8 cellular contexts compared by ENCODE assay signal in genomic region chr12:55742719-55743130, GRCh38. TPM values are rescaled to one million over a fixed set of nuclear protein-coding genes. Genes with fewer than 3 reads are reported as not detected.
DNase-seq lines count a peak whose midpoint lies in the region; ATAC-seq, FAIRE-seq and TF ChIP-seq lines count a peak whose summit lies in the region.

Gene GDF11 (plus strand): TSS chr12:55743122. CDS start chr12:55743317, 195 bp downstream.

- H3K9me3 Mint-ChIP-seq in activated naive CD8-positive, alpha-beta T cell treated with anti-CD3 and anti-CD28 coated beads, Interleukin-2, amount 50 U/mL, for 24 hours, result no peaks in the 10 kb centered on the region

- no peak within 1 kb of the TSS for H3K9ac ChIP-seq in parathyroid adenoma

- ATAC-seq in GM21825 (IDR thresholded peaks at IDR 0.05; ENCODE audit: unreplicated experiment) (peak; percentile 30), heart right ventricle (peak; percentile 44 to 70 (median 59))
- peak; percentile 71 for ATAC-seq in activated naive CD8-positive, alpha-beta T cell treated with anti-CD3 and anti-CD28 coated beads, Interleukin-2, amount 50 U/mL, for 24 hours

- H3K27ac Mint-ChIP-seq in activated naive CD8-positive, alpha-beta T cell treated with anti-CD3 and anti-CD28 coated beads, Interleukin-2, amount 50 U/mL, for 24 hours, result peak within 1 kb of the TSS; percentile 35

- DNase-seq in COLO829 (ENCODE audit: low spot score), result peak; percentile 71
- DNase-seq in NCI-H1092 treated with DMSO at 0.1 percent for 48 hours (lab: John Stamatoyannopoulos, UW), result peak; percentile 82
- peak; percentile 64 for DNase-seq in SW480 (ENCODE audit: low spot score)
- DNase-seq in activated naive CD8-positive, alpha-beta T cell treated with anti-CD3 and anti-CD28 coated beads, Interleukin-2, amount 50 U/mL, for 24 hours, result peak; percentile 76
- peak; percentile 79 to 83 for DNase-seq in heart right ventricle
- DNase-seq in urothelium cell line (ENCODE audit: low spot score), result peak; percentile 91

- peak within 1 kb of the TSS; percentile 86 for H3K4me3 Mint-ChIP-seq in activated naive CD8-positive, alpha-beta T cell treated with anti-CD3 and anti-CD28 coated beads, Interleukin-2, amount 50 U/mL, for 24 hours

- H3K9me3 ChIP-seq in heart right ventricle (no peaks in the 10 kb centered on the region), parathyroid adenoma (ENCODE audit: control insufficient read depth, low read length) (no peaks in the 10 kb centered on the region)

- H3K4me3 ChIP-seq in heart right ventricle, result peak within 1 kb of the TSS; percentile 63 to 90 (median 72)
- H3K4me3 ChIP-seq in parathyroid adenoma (ENCODE audit: low read depth, low read length), result peak within 1 kb of the TSS; percentile 49

- peak within 1 kb of the TSS; percentile 64 for H3K4me2 ChIP-seq in parathyroid adenoma (ENCODE audit: low read length)

- H3K27me3 Mint-ChIP-seq in activated naive CD8-positive, alpha-beta T cell treated with anti-CD3 and anti-CD28 coated beads, Interleukin-2, amount 50 U/mL, for 24 hours, result no peaks in the 10 kb centered on the region

- H3K27ac ChIP-seq in heart right ventricle (peak within 1 kb of the TSS in 9 of 10 donors; percentile 25 to 71 (median 64)), parathyroid adenoma (no peak within 1 kb of the TSS)

- H3K4me1 Mint-ChIP-seq in activated naive CD8-positive, alpha-beta T cell treated with anti-CD3 and anti-CD28 coated beads, Interleukin-2, amount 50 U/mL, for 24 hours, result peaks cover 46% of the 10 kb centered on the region

- no peaks in the 10 kb centered on the region for H3K36me3 ChIP-seq in heart right ventricle
- no peaks in the 10 kb centered on the region for H3K36me3 ChIP-seq in parathyroid adenoma (ENCODE audit: control insufficient read depth, insufficient read depth, low read length)

- H2AFZ ChIP-seq in parathyroid adenoma, result peak within 1 kb of the TSS; percentile 85

- H3K79me2 ChIP-seq in parathyroid adenoma, result no peaks in the 10 kb centered on the region

- no peak for FAIRE-seq in urothelium cell line (lab: Jason Lieb, UNC)

- no peaks in the 10 kb centered on the region for H3K36me3 Mint-ChIP-seq in activated naive CD8-positive, alpha-beta T cell treated with anti-CD3 and anti-CD28 coated beads, Interleukin-2, amount 50 U/mL, for 24 hours (ENCODE audit: low read depth)

- TF ChIP-seq CTCF in heart right ventricle (IDR thresholded peaks at IDR 0.05), result no peak
- no peak for TF ChIP-seq CTCF in parathyroid adenoma (IDR thresholded peaks at IDR 0.05)

- WGBS in heart right ventricle, 2 donors, result 1% methylated on average over 17 to 19 of the region's 19 CpGs

- intact Hi-C loops in heart right ventricle (cut with DNase I), result loop anchor here in 6 of 10 donors (2.0 to 10.0 kb wide), 7 partner anchors 52 to 372 kb away; partner anchors contain the start of genes DGKA (in 1 of the 6), ORMDL2 (in 1 of the 6), RPL41 (in 1 of the 6) and RPS26 (in 1 of the 6)

- H3K27me3 ChIP-seq in heart right ventricle (peaks cover 0 to 11% (median 0%) of the 10 kb centered on the region in 7 donors), parathyroid adenoma (ENCODE audit: control insufficient read depth, insufficient read depth, low read length) (no peaks in the 10 kb centered on the region)

- peaks cover 6 to 57% (median 41%) of the 10 kb centered on the region in 9 donors for H3K4me1 ChIP-seq in heart right ventricle
- H3K4me1 ChIP-seq in parathyroid adenoma, result peaks cover 14% of the 10 kb centered on the region

RNA-seq across cellular contexts. Expression of gene GDF11, which starts in this region (rescaled TPM):
- 10 to 100 TPM in 8 of 10 donors, 1 to 10 TPM in 2; 6.2 to 17.6 (median 12.4) TPM for total RNA-seq in heart right ventricle
- 1 to 10 TPM; 3.2 to 8.3 TPM for polyA plus RNA-seq in heart right ventricle
